ENCODE assay signal across 8 cellular contexts in the genomic region with DNA sequence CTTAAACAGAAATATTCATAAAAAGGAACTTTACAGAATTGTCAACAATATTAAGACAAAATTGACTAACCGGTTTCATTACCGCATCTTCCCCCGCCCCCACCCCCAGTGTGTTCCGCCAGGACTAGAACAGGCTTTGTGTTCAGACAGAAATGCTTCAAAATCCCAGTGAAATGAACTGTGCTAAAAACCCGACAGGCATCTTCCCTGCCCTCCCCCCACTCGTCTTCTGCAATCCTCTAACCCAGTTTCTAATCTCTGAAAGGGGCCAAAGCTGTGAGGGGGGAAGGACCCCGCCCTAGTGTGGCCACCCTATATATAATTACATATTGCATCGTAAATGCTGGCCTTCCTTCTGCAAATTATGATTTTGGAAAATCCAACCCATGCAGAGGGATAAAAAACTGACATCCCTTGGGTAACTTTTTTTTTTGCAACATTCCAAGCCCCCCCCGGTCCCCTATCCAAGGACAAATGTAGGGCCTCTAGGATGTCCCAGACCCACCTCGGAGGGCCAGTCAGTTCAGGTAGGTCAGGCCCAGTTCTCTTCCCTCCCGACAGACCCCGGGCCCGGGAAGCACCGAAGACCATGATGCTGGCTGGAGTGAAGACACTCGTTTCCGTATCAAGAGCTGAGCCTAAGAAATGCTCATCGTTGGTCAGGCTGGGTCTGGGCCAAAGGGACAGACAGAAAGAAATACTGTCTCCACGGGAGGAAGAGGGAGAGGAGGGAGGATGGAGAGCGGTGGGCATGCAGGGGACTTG. TPM values are rescaled to one million over a fixed set of nuclear protein-coding genes. Genes with fewer than 3 reads are reported as not detected.
DNase-seq lines count a peak whose midpoint lies in the region; ATAC-seq, FAIRE-seq and TF ChIP-seq lines count a peak whose summit lies in the region.

No MANE protein-coding gene starts in this region.

- in situ Hi-C loops in K562 (cut with MboI) = no loop called here

- peak overlapping the region; percentile 92 for H3K4me3 Mint-ChIP-seq in CD4-positive, alpha-beta T cell
- peak overlapping the region; percentile 62 for H3K4me3 Mint-ChIP-seq in natural killer cell

- peak overlapping the region; percentile 82; the same call in 1 of the 2 replicates for H2AFZ ChIP-seq in Karpas-422 (ENCODE audit: low read length)
- H2AFZ ChIP-seq in K562 (ENCODE audit: low read depth, low read length) = no peak overlapping the region

- no peak for TF ChIP-seq EP300 in K562 (IDR thresholded peaks at IDR 0.05; ENCODE audit: low read length)
- TF ChIP-seq EP300 in ovary (IDR thresholded peaks at IDR 0.05) = no peak

- H3K27ac ChIP-seq in CD4-positive, alpha-beta T cell (ENCODE audit: low read depth, low read length) = no peak overlapping the region
- H3K27ac ChIP-seq in Karpas-422 (ENCODE audit: low read length) (peak overlapping the region; percentile 87), K562 (ENCODE audit: extremely low read depth, low read depth, low read length) (peak overlapping the region; percentile 35; the same call in 2 of the 3 replicates), ovary (no peak overlapping the region)

- WGBS in K562 (ENCODE audit: insufficient coverage, low coverage, missing lambda C conversion rate) = 46% methylated on average over 19 of the region's 19 CpGs
- WGBS in ovary, 3 donors = 41 to 55% (median 46%) methylated on average over 19 of the region's 19 CpGs

- peak overlapping the region; percentile 80 for H3K9ac ChIP-seq in Karpas-422 (ENCODE audit: low read length)
- H3K9ac ChIP-seq in K562 (ENCODE audit: insufficient read depth in 1 of 2, low read depth in 2 of 2, low read length in 2 of 2) = peak overlapping the region; percentile 46 to 74; a peak in 2 of 4 replicates

- H3K36me3 Mint-ChIP-seq in CD4-positive, alpha-beta T cell (ENCODE audit: low read depth) = peaks cover 35% of the 10 kb centered on the region
- H3K36me3 Mint-ChIP-seq in natural killer cell = peaks cover 6% of the 10 kb centered on the region

- BruUV-seq in K562 (replicated peaks; lab: Mats Ljungman, UMichigan) = no TSS peak

- H3K9me2 ChIP-seq in Karpas-422 (replicated peaks; ENCODE audit: insufficient read depth, low read length) = no peaks in the 10 kb centered on the region

- peak overlapping the region; percentile 90 for H3K4me3 ChIP-seq in Karpas-422 (ENCODE audit: low read length)
- no peak overlapping the region for H3K4me3 ChIP-seq in K562
- no peak overlapping the region for H3K4me3 ChIP-seq in ovary

- H3K4me1 Mint-ChIP-seq in CD4-positive, alpha-beta T cell (ENCODE audit: low read depth) = peaks cover 22% of the 10 kb centered on the region
- peaks cover 0 to 10% of the 10 kb centered on the region in 2 donors for H3K4me1 Mint-ChIP-seq in natural killer cell

- H3K9me3 Mint-ChIP-seq in CD4-positive, alpha-beta T cell = no peaks in the 10 kb centered on the region
- H3K9me3 Mint-ChIP-seq in natural killer cell = no peaks in the 10 kb centered on the region

- no peaks in the 10 kb centered on the region for H3K9me1 ChIP-seq in K562 (ENCODE audit: control insufficient read depth, insufficient read depth, low read length)

- CTCF ChIA-PET in CD4-positive, alpha-beta T cell (lab: Charles Lee) = interaction anchor here (0.6 to 1.6 kb wide), 3 partner anchors 35 to 154 kb away, joined by 3 to 5 read pairs (median 3); no protein-coding TSS in a partner anchor
- CTCF ChIA-PET in K562 (lab: Yijun Ruan, JAX; ENCODE audit: low intra/inter-chr PET ratio) = no interaction called here

- no peaks in the 10 kb centered on the region for H3K27me3 ChIP-seq in CD4-positive, alpha-beta T cell (ENCODE audit: control insufficient read depth, insufficient read depth, low read length)
- H3K27me3 ChIP-seq in Karpas-422 (ENCODE audit: low read length) (no peaks in the 10 kb centered on the region), K562 (ENCODE audit: control insufficient read depth in 2 of 2, insufficient read depth in 2 of 2, low read length in 2 of 2) (no peaks in the 10 kb centered on the region), ovary (no peaks in the 10 kb centered on the region)

- peaks cover 8% of the 10 kb centered on the region for H3K36me3 ChIP-seq in Karpas-422 (ENCODE audit: insufficient read depth, low read length)
- H3K36me3 ChIP-seq in K562 (ENCODE audit: control insufficient read depth, insufficient read depth, low read length) = peaks cover 53% of the 10 kb centered on the region
- no peaks in the 10 kb centered on the region for H3K36me3 ChIP-seq in ovary

- ATAC-seq in CD4-positive, alpha-beta T cell (ENCODE audit: poor library complexity) = no peak
- peak; percentile 4; the same call in 1 of the 3 replicates for ATAC-seq in K562
- no peak for ATAC-seq in natural killer cell
- no peak for ATAC-seq in GM18511 (IDR thresholded peaks at IDR 0.05; ENCODE audit: unreplicated experiment)
- no peak for ATAC-seq in HG03135 (IDR thresholded peaks at IDR 0.05; ENCODE audit: unreplicated experiment)

- FAIRE-seq in K562 (lab: Jason Lieb, UNC) = peak; percentile 40

- no peak for TF ChIP-seq RAD21 in K562 (CRISPR knock-in tag; conservative IDR thresholded peaks at IDR 0.05 in 1 of 2, IDR thresholded peaks at IDR 0.05 in 1 of 2)

- peaks cover 48% of the 10 kb centered on the region for H3K4me1 ChIP-seq in Karpas-422 (ENCODE audit: low read length)
- H3K4me1 ChIP-seq in K562 (replicated peaks in 1 of 2; ENCODE audit: control insufficient read depth in 2 of 2, insufficient read depth in 2 of 2, low read length in 2 of 2) = peaks cover 35 to 62% of the 10 kb centered on the region in 2 experiments
- H3K4me1 ChIP-seq in ovary (ENCODE audit: insufficient read depth) = peaks cover 7% of the 10 kb centered on the region

- peak overlapping the region; percentile 99 for H3K4me2 ChIP-seq in Karpas-422 (ENCODE audit: low read depth, low read length, poor library complexity, severe bottlenecking)
- peak overlapping the region; percentile 27; the same call in 1 of the 2 replicates for H3K4me2 ChIP-seq in K562 (ENCODE audit: insufficient read depth, low read length)

- TF ChIP-seq POLR2A in K562 (conservative IDR thresholded peaks at IDR 0.05) (no peak; the same call in 1 of the 2 replicates), ovary (IDR thresholded peaks at IDR 0.05) (no peak)

- no peak for DNase-seq in CD4-positive, alpha-beta T cell
- DNase-seq in Karpas-422 (peak; percentile 51), K562 (ENCODE audit: extremely low read depth in 1 of 4, low spot score in 3 of 4) (peak in 1 of 4 experiments; percentile 51), natural killer cell (no peak), ovary (no peak), OCI-M2 (lab: John Stamatoyannopoulos, UW; ENCODE audit: unreplicated experiment) (no peak)

- no peaks in the 10 kb centered on the region for H3K27me3 Mint-ChIP-seq in CD4-positive, alpha-beta T cell
- no peaks in the 10 kb centered on the region for H3K27me3 Mint-ChIP-seq in natural killer cell (ENCODE audit: low read depth in 2 of 2)

- H4K20me1 ChIP-seq in Karpas-422 (ENCODE audit: insufficient read depth, low read depth, low read length) (no peaks in the 10 kb centered on the region), K562 (replicated peaks; ENCODE audit: control insufficient read depth, insufficient read depth, low read length) (no peaks in the 10 kb centered on the region; the same call in 1 of the 2 replicates)

- TF ChIP-seq CTCF in CD4-positive, alpha-beta T cell (IDR thresholded peaks at IDR 0.05) = no peak
- TF ChIP-seq CTCF in K562 (IDR thresholded peaks at IDR 0.05 in 2 of 3, conservative IDR thresholded peaks at IDR 0.05 in 1 of 3; ENCODE audit: insufficient read depth in 2 of 3, low read depth in 1 of 3, low read length in 3 of 3) = no peak
- TF ChIP-seq CTCF in natural killer cell (IDR thresholded peaks at IDR 0.05) = no peak
- TF ChIP-seq CTCF in ovary (IDR thresholded peaks at IDR 0.05) = no peak

- POLR2A ChIA-PET in CD4-positive, alpha-beta T cell (lab: Charles Lee) = interaction anchor here (1.0 to 3.0 kb wide), 5 partner anchors 11 to 187 kb away, joined by 4 to 38 read pairs (median 16); partner anchors contain the start of genes ANKS3, DNAAF8 and ZNF500
- POLR2A ChIA-PET in K562 (lab: Yijun Ruan, JAX) = interaction anchor here (0.6 to 2.6 kb wide), 8 partner anchors 10 to 102 kb away, joined by 3 to 9 read pairs (median 4); no protein-coding TSS in a partner anchor

- intact Hi-C loops in CD4-positive, alpha-beta T cell (cut with DNase I, micrococcal nuclease) = loop anchor here (2.0 to 10.0 kb wide), 3 partner anchors 43 to 189 kb away; partner anchors contain the start of genes ANKS3 (in 1 of the 2), DNAAF8 (in 1 of the 2), GLYR1 (in 1 of the 2) and UBALD1 (in 1 of the 2)
- intact Hi-C loops in K562 (cut with micrococcal nuclease) (loop anchor here (2.0 to 5.0 kb wide), 3 partner anchors 35 to 86 kb away; partner anchors contain the start of genes GLYR1 and UBN1), natural killer cell (cut with micrococcal nuclease) (loop anchor here (2.0 kb wide), 2 partner anchors 45 to 69 kb away; partner anchors contain the start of genes ANKS3 and DNAAF8), ovary (cut with DNase I) (no loop called here)

- H3K27ac Mint-ChIP-seq in CD4-positive, alpha-beta T cell = peak overlapping the region; percentile 17
- no peak overlapping the region for H3K27ac Mint-ChIP-seq in natural killer cell

- H3K79me2 ChIP-seq in Karpas-422 (ENCODE audit: low read length) (no peaks in the 10 kb centered on the region), K562 (ENCODE audit: control insufficient read depth, insufficient read depth, low read length) (peaks cover 6% of the 10 kb centered on the region; the same call in 2 of the 3 replicates)

- no peaks in the 10 kb centered on the region for H3K9me3 ChIP-seq in CD4-positive, alpha-beta T cell (ENCODE audit: control insufficient read depth, low read length)
- H3K9me3 ChIP-seq in Karpas-422 (ENCODE audit: low read length) (no peaks in the 10 kb centered on the region), K562 (replicated peaks; ENCODE audit: control insufficient read depth, insufficient read depth, low read depth, low read length) (no peaks in the 10 kb centered on the region), ovary (no peaks in the 10 kb centered on the region)

RNA-seq across cellular contexts. Expression of gene ROGDI, which starts 1.2 kb away (rescaled TPM):
- 10 to 100 TPM in 1 of 2 experiments, 1 to 10 TPM in 1; 9.4 to 11.0 TPM for total RNA-seq in CD4-positive, alpha-beta T cell
- total RNA-seq in Karpas-422 (2014; rRNA removed; shearing (Covaris generic); ENCODE audit: low replicate concordance) = 9.4 and 28.4 TPM in 2 replicates
- total RNA-seq in K562 (2011; cell fraction: chromatin; rRNA removed; ENCODE audit: low replicate concordance) = 11.5 and 33.7 TPM in 2 replicates
- total RNA-seq in K562 (2011; cell fraction: nucleolus; rRNA removed) = 25.3 and 25.8 TPM in 2 replicates
- 16.5 and 22.7 TPM in 2 replicates for total RNA-seq in K562 (2011; cell fraction: nucleoplasm; rRNA removed)
- total RNA-seq in K562 (2014; rRNA removed) (22.2 and 25.3 TPM in 2 replicates), K562 (2014; rRNA removed; fragmentation: Illumina TruSeq; extraction: Trizol) (4.9 and 8.2 TPM in 2 replicates), K562 (2015; rRNA removed; fragmentation: Illumina TruSeq; extraction: Trizol) (16.8 and 18.3 TPM in 2 replicates), K562 (2021) (24.4 and 28.4 TPM in 2 replicates), natural killer cell (10 to 100 TPM in 1 of 3 donors, 1 to 10 TPM in 2; 6.6 to 15.5 (median 7.5) TPM), ovary (10 to 100 TPM in 6 of 7 donors, 1 to 10 TPM in 1; 6.0 to 31.9 (median 25.0) TPM)
- polyA plus RNA-seq in K562 (2011; rRNA removed) (13.1 and 19.3 TPM in 2 replicates), K562 (2014; fragmentation: Illumina TruSeq; extraction: Trizol) (16.5 and 24.8 TPM in 2 replicates), K562 (2014; fragmentation: Nextera tagmentation; extraction: Ambion mirVana) (1 to 10 TPM in 1 of 2 experiments, under 1 TPM in 1; 0.97 to 1.1 TPM), K562 (2014; rRNA removed) (36.1 and 37.3 TPM in 2 replicates), ovary (10 to 100 TPM in 1 of 2 donors, 1 to 10 TPM in 1; 9.2 to 17.3 TPM)
- 26.0 and 56.4 TPM in 2 replicates for polyA plus RNA-seq in K562 (2011; cell fraction: cytosol; rRNA removed)
- polyA plus RNA-seq in K562 (2011; cell fraction: nucleus; rRNA removed) = 80.7 and 101 TPM in 2 replicates
- polyA plus RNA-seq in K562 (2012) = 24.8 and 32.1 TPM in 2 replicates
- polyA minus RNA-seq in K562 (2011; rRNA and poly(A)+ RNA removed) = 2.8 and 5.1 TPM in 2 replicates
- polyA minus RNA-seq in K562 (2011; cell fraction: cytosol; rRNA and poly(A)+ RNA removed) = 6.8 and 9.5 TPM in 2 replicates
- 8.1 and 10.2 TPM in 2 replicates for polyA minus RNA-seq in K562 (2011; cell fraction: nucleus; rRNA and poly(A)+ RNA removed)

RNA-seq across cellular contexts. Expression of gene SMIM22, which starts 8.5 kb away (rescaled TPM):
- not detected for total RNA-seq in CD4-positive, alpha-beta T cell
- not detected in 2 replicates for total RNA-seq in Karpas-422 (2014; rRNA removed; shearing (Covaris generic); ENCODE audit: low replicate concordance)
- total RNA-seq in K562 (2011; cell fraction: chromatin; rRNA removed; ENCODE audit: low replicate concordance) = not detected in 2 replicates
- total RNA-seq in K562 (2011; cell fraction: nucleolus; rRNA removed) = not detected in 2 replicates
- total RNA-seq in K562 (2011; cell fraction: nucleoplasm; rRNA removed) = not detected in 2 replicates
- total RNA-seq in K562 (2014; rRNA removed) (not detected in 2 replicates), K562 (2014; rRNA removed; fragmentation: Illumina TruSeq; extraction: Trizol) (not detected in 2 replicates), K562 (2015; rRNA removed; fragmentation: Illumina TruSeq; extraction: Trizol) (not detected in 2 replicates), K562 (2021) (not detected in 2 replicates), natural killer cell (not detected), ovary (10 to 100 TPM in 2 of 7 donors, 1 to 10 TPM in 2, not detected in 3; 1.5 to 30.9 (median 7.8) TPM)
- polyA plus RNA-seq in K562 (2011; rRNA removed) (not detected in 2 replicates), K562 (2014; fragmentation: Illumina TruSeq; extraction: Trizol) (not detected in 2 replicates), K562 (2014; fragmentation: Nextera tagmentation; extraction: Ambion mirVana) (not detected), K562 (2014; rRNA removed) (not detected in 2 replicates), ovary (not detected)
- polyA plus RNA-seq in K562 (2011; cell fraction: cytosol; rRNA removed) = 0.97 TPM in 1 of 2 replicates, not detected in the other
- polyA plus RNA-seq in K562 (2011; cell fraction: nucleus; rRNA removed) = not detected in 2 replicates
- 0.42 TPM in 1 of 2 replicates, not detected in the other for polyA plus RNA-seq in K562 (2012)
- polyA minus RNA-seq in K562 (2011; rRNA and poly(A)+ RNA removed) = not detected in 2 replicates
- polyA minus RNA-seq in K562 (2011; cell fraction: cytosol; rRNA and poly(A)+ RNA removed) = not detected in 2 replicates
- not detected in 2 replicates for polyA minus RNA-seq in K562 (2011; cell fraction: nucleus; rRNA and poly(A)+ RNA removed)

RNA-seq across cellular contexts. Expression of gene SEPTIN12, which starts 15.5 kb away (rescaled TPM):
- not detected for total RNA-seq in CD4-positive, alpha-beta T cell
- total RNA-seq in Karpas-422 (2014; rRNA removed; shearing (Covaris generic); ENCODE audit: low replicate concordance) = not detected in 2 replicates
- not detected in 2 replicates for total RNA-seq in K562 (2011; cell fraction: chromatin; rRNA removed; ENCODE audit: low replicate concordance)
- total RNA-seq in K562 (2011; cell fraction: nucleolus; rRNA removed) = not detected in 2 replicates
- not detected in 2 replicates for total RNA-seq in K562 (2011; cell fraction: nucleoplasm; rRNA removed)
- total RNA-seq in K562 (2014; rRNA removed) = not detected in 2 replicates
- total RNA-seq in K562 (2014; rRNA removed; fragmentation: Illumina TruSeq; extraction: Trizol) = not detected in 2 replicates
- total RNA-seq in K562 (2015; rRNA removed; fragmentation: Illumina TruSeq; extraction: Trizol) = not detected in 2 replicates
- not detected in 2 replicates for total RNA-seq in K562 (2021)
- polyA plus RNA-seq in K562 (2011; rRNA removed) = not detected in 2 replicates
- not detected in 2 replicates for polyA plus RNA-seq in K562 (2011; cell fraction: cytosol; rRNA removed)
- 0.21 TPM in 1 of 2 replicates, not detected in the other for polyA plus RNA-seq in K562 (2011; cell fraction: nucleus; rRNA removed)
- not detected in 2 replicates for polyA plus RNA-seq in K562 (2012)
- polyA plus RNA-seq in K562 (2014; fragmentation: Illumina TruSeq; extraction: Trizol) = not detected in 2 replicates
- polyA plus RNA-seq in K562 (2014; fragmentation: Nextera tagmentation; extraction: Ambion mirVana) = not detected
- not detected in 2 replicates for polyA plus RNA-seq in K562 (2014; rRNA removed)
- polyA minus RNA-seq in K562 (2011; rRNA and poly(A)+ RNA removed) = not detected in 2 replicates
- polyA minus RNA-seq in K562 (2011; cell fraction: cytosol; rRNA and poly(A)+ RNA removed) = not detected in 2 replicates
- not detected in 2 replicates for polyA minus RNA-seq in K562 (2011; cell fraction: nucleus; rRNA and poly(A)+ RNA removed)
- total RNA-seq in natural killer cell = under 1 TPM in 1 of 3 donors, not detected in 2; 0.59 TPM
- under 1 TPM in 1 of 7 donors, not detected in 6; 0.32 TPM for total RNA-seq in ovary
- polyA plus RNA-seq in ovary = not detected

RNA-seq across cellular contexts. Expression of gene ZNF500, which starts 36.7 kb away (rescaled TPM):
- 10 to 100 TPM; 11.8 to 12.4 TPM for total RNA-seq in CD4-positive, alpha-beta T cell
- total RNA-seq in Karpas-422 (2014; rRNA removed; shearing (Covaris generic); ENCODE audit: low replicate concordance) = 4.9 and 11.9 TPM in 2 replicates
- 16.3 and 42.5 TPM in 2 replicates for total RNA-seq in K562 (2011; cell fraction: chromatin; rRNA removed; ENCODE audit: low replicate concordance)
- total RNA-seq in K562 (2011; cell fraction: nucleolus; rRNA removed) = 25.9 and 29.5 TPM in 2 replicates
- total RNA-seq in K562 (2011; cell fraction: nucleoplasm; rRNA removed) = 22.4 and 27.7 TPM in 2 replicates
- total RNA-seq in K562 (2014; rRNA removed) (8.5 and 8.9 TPM in 2 replicates), K562 (2014; rRNA removed; fragmentation: Illumina TruSeq; extraction: Trizol) (3.5 and 3.8 TPM in 2 replicates), K562 (2015; rRNA removed; fragmentation: Illumina TruSeq; extraction: Trizol) (5.3 and 8.0 TPM in 2 replicates), K562 (2021) (16.4 and 20.8 TPM in 2 replicates), natural killer cell (10 to 100 TPM; 11.4 to 20.3 (median 13.0) TPM), ovary (10 to 100 TPM; 10.1 to 27.7 (median 22.1) TPM)
- polyA plus RNA-seq in K562 (2011; rRNA removed) (4.5 and 7.4 TPM in 2 replicates), K562 (2014; fragmentation: Illumina TruSeq; extraction: Trizol) (5.3 and 8.5 TPM in 2 replicates), K562 (2014; fragmentation: Nextera tagmentation; extraction: Ambion mirVana) (under 1 TPM; 0.80 to 0.84 TPM), K562 (2014; rRNA removed) (7.0 and 12.1 TPM in 2 replicates), ovary (10 to 100 TPM in 1 of 2 donors, 1 to 10 TPM in 1; 4.7 to 22.3 TPM)
- polyA plus RNA-seq in K562 (2011; cell fraction: cytosol; rRNA removed) = 7.7 and 11.0 TPM in 2 replicates
- polyA plus RNA-seq in K562 (2011; cell fraction: nucleus; rRNA removed) = 12.9 and 18.2 TPM in 2 replicates
- polyA plus RNA-seq in K562 (2012) = 5.2 and 7.5 TPM in 2 replicates
- 4.9 and 5.7 TPM in 2 replicates for polyA minus RNA-seq in K562 (2011; rRNA and poly(A)+ RNA removed)
- 4.1 and 7.2 TPM in 2 replicates for polyA minus RNA-seq in K562 (2011; cell fraction: cytosol; rRNA and poly(A)+ RNA removed)
- polyA minus RNA-seq in K562 (2011; cell fraction: nucleus; rRNA and poly(A)+ RNA removed) = 5.7 and 7.8 TPM in 2 replicates

RNA-seq across cellular contexts. Expression of gene GLYR1, which starts 43.4 kb away (rescaled TPM):
- total RNA-seq in CD4-positive, alpha-beta T cell = 10 to 100 TPM; 71.7 to 77.2 TPM
- 23.4 and 45.8 TPM in 2 replicates for total RNA-seq in Karpas-422 (2014; rRNA removed; shearing (Covaris generic); ENCODE audit: low replicate concordance)
- 172 and 226 TPM in 2 replicates for total RNA-seq in K562 (2011; cell fraction: chromatin; rRNA removed; ENCODE audit: low replicate concordance)
- total RNA-seq in K562 (2011; cell fraction: nucleolus; rRNA removed) = 74.0 and 74.7 TPM in 2 replicates
- total RNA-seq in K562 (2011; cell fraction: nucleoplasm; rRNA removed) = 112 and 153 TPM in 2 replicates
- total RNA-seq in K562 (2014; rRNA removed) (36.5 and 41.6 TPM in 2 replicates), K562 (2014; rRNA removed; fragmentation: Illumina TruSeq; extraction: Trizol) (59.6 and 76.9 TPM in 2 replicates), K562 (2015; rRNA removed; fragmentation: Illumina TruSeq; extraction: Trizol) (70.9 and 72.4 TPM in 2 replicates), K562 (2021) (92.7 and 97.6 TPM in 2 replicates), natural killer cell (100 to 1,000 TPM; 112 to 129 (median 125) TPM), ovary (10 to 100 TPM; 30.3 to 79.5 (median 69.7) TPM)
- polyA plus RNA-seq in K562 (2011; rRNA removed) (60.2 and 63.0 TPM in 2 replicates), K562 (2014; fragmentation: Illumina TruSeq; extraction: Trizol) (96.4 and 99.2 TPM in 2 replicates), K562 (2014; fragmentation: Nextera tagmentation; extraction: Ambion mirVana) (1 to 10 TPM; 6.7 to 8.3 TPM), K562 (2014; rRNA removed) (83.1 and 89.8 TPM in 2 replicates), ovary (10 to 100 TPM; 36.9 to 77.1 TPM)
- 49.4 and 62.8 TPM in 2 replicates for polyA plus RNA-seq in K562 (2011; cell fraction: cytosol; rRNA removed)
- polyA plus RNA-seq in K562 (2011; cell fraction: nucleus; rRNA removed) = 66.8 and 89.3 TPM in 2 replicates
- 65.5 and 88.3 TPM in 2 replicates for polyA plus RNA-seq in K562 (2012)
- polyA minus RNA-seq in K562 (2011; rRNA and poly(A)+ RNA removed) = 78.7 and 80.6 TPM in 2 replicates
- polyA minus RNA-seq in K562 (2011; cell fraction: cytosol; rRNA and poly(A)+ RNA removed) = 28.9 and 29.7 TPM in 2 replicates
- 31.8 and 43.2 TPM in 2 replicates for polyA minus RNA-seq in K562 (2011; cell fraction: nucleus; rRNA and poly(A)+ RNA removed)

Comparison
In these comparisons a context has a peak if more than half of its experiments do, and no peak if none do; other contexts are left out.
1. H3K27ac ChIP-seq: peak in Karpas-422 (single experiment) and K562 (single experiment); none in CD4-positive, alpha-beta T cell (single experiment) and ovary (0 of 2).
2. intact Hi-C loops: an anchor here in CD4-positive, alpha-beta T cell (2.0 to 10.0 kb wide), K562 (2.0 to 5.0 kb wide) and natural killer cell (2.0 kb wide); none called in ovary.